Comparison of ENCODE assay signal across 10 cellular contexts in genomic region chr20:33713865-33714367, GRCh38. TPM values are rescaled to one million over a fixed set of nuclear protein-coding genes. Genes with fewer than 3 reads are reported as not detected.
"Had no signal": no experiment of that assay in that cellular context is flagged by ENCODE, and none has a peak within 500 bp of the region (broad histone marks: within the 10 kb centered on the region; RNA-seq: fewer than 3 reads in every experiment).

No MANE protein-coding gene starts in this region.

- ATAC-seq: GM23338, HCT116, K562 had no signal

- H3K27ac Mint-ChIP-seq: GM23338, HFFc6 had no signal

- H3K27ac ChIP-seq: HL-60 had no signal

- H3K4me3 Mint-ChIP-seq: GM23338, HFFc6 had no signal

- H3K4me1 ChIP-seq: HAP-1 had no signal

- H3K9me3 ChIP-seq: HAP-1 had no signal

- FAIRE-seq: H1, H54 had no signal

- H3K9me3 Mint-ChIP-seq: GM23338, HFFc6 had no signal

- DNase-seq: HFFc6, IMR-90, KG1 had no signal

- H3K4me3 ChIP-seq: GM23338, HAP-1, K562 had no signal

RNA-seq across cellular contexts. Expression of gene ACTL10, which starts 47.2 kb away (rescaled TPM):
- total RNA-seq: H1 had no signal
